8 cellular contexts compared by ENCODE assay signal in genomic region chr1:169484683-169485426, GRCh38. TPM values are rescaled to one million over a fixed set of nuclear protein-coding genes. Genes with fewer than 3 reads are reported as not detected.
DNase-seq lines count a peak whose midpoint lies in the region; ATAC-seq lines count a peak whose summit lies in the region.

No MANE protein-coding gene starts in this region.

- DNase-seq in COR-L47 (lab: John Stamatoyannopoulos, UW), result peak; percentile 50
- DNase-seq in RPMI7951 (ENCODE audit: low read depth), result peak; percentile 50
- peak; percentile 79 for DNase-seq in astrocyte of the hippocampus (ENCODE audit: low read depth, low spot score)
- peak in 32 of 51 donors; percentile 19 to 83 (median 48) for DNase-seq in hypothalamus (lab: John Stamatoyannopoulos, UW)
- DNase-seq in renal cortical epithelial cell (ENCODE audit: low read depth), result peak; percentile 55
- no peak for DNase-seq in NCI-H2196 treated with DMSO at 0.1 percent for 48 hours (lab: John Stamatoyannopoulos, UW; ENCODE audit: unreplicated experiment)

- ATAC-seq in GM19467 (IDR thresholded peaks at IDR 0.05; ENCODE audit: unreplicated experiment) (peak; percentile 7), HG03575 (IDR thresholded peaks at IDR 0.05; ENCODE audit: extremely low read depth, insufficient number of reproducible peaks, low FRiP score, unreplicated experiment) (peak; percentile 10)

RNA-seq across cellular contexts. Expression of gene SLC19A2, which starts 0.9 kb away (rescaled TPM):
- 6.3 and 8.4 TPM in 2 replicates for total RNA-seq in RPMI7951 (2014; rRNA removed; shearing (Covaris generic))
- total RNA-seq in renal cortical epithelial cell, result 11.9 and 29.9 TPM in 2 replicates

RNA-seq across cellular contexts. Expression of gene CCDC181, which starts 57.6 kb away (rescaled TPM):
- 0.20 and 1.2 TPM in 2 replicates for total RNA-seq in RPMI7951 (2014; rRNA removed; shearing (Covaris generic))
- total RNA-seq in renal cortical epithelial cell, result 3.8 and 6.0 TPM in 2 replicates
